14 cellular contexts compared by ENCODE assay signal in genomic region chr7:128005759-128006159, GRCh38. TPM values are rescaled to one million over a fixed set of nuclear protein-coding genes. Genes with fewer than 3 reads are reported as not detected.
DNase-seq lines count a peak whose midpoint lies in the region; ATAC-seq and TF ChIP-seq lines count a peak whose summit lies in the region.
"Had no signal": no experiment of that assay in that cellular context is flagged by ENCODE, and none has a peak within 500 bp of the region (broad histone marks: within the 10 kb centered on the region; RNA-seq: fewer than 3 reads in every experiment).

No MANE protein-coding gene starts in this region.

- H3K9me2 ChIP-seq in hepatocyte (replicated peaks; ENCODE audit: insufficient read depth) = no peaks in the 10 kb centered on the region

- TF ChIP-seq CTCF in cardiac muscle cell (IDR thresholded peaks at IDR 0.05; ENCODE audit: low read depth, low read length) = no peak
- no peak for TF ChIP-seq CTCF in hepatocyte (IDR thresholded peaks at IDR 0.05; ENCODE audit: poor library complexity)
- no peak for TF ChIP-seq CTCF in neural crest cell (conservative IDR thresholded peaks at IDR 0.05)
- TF ChIP-seq CTCF in CD8-positive, alpha-beta T cell (IDR thresholded peaks at IDR 0.05) = no peak
- TF ChIP-seq CTCF in dorsolateral prefrontal cortex (IDR thresholded peaks at IDR 0.05 in 54 of 56, conservative IDR thresholded peaks at IDR 0.05 in 2 of 56; ENCODE audit: low read depth in 1 of 56, partially characterized antibody in 56 of 56) = no peak
- TF ChIP-seq CTCF in HFFc6 (IDR thresholded peaks at IDR 0.05) = no peak

- peaks cover 15% of the 10 kb centered on the region for H3K79me2 ChIP-seq in hepatocyte

- no peak overlapping the region for H3K4me2 ChIP-seq in hepatocyte

- H3K36me3 Mint-ChIP-seq in neural crest cell (ENCODE audit: low read depth) (peaks cover 20% of the 10 kb centered on the region), HFFc6 (ENCODE audit: low read depth) (peaks cover 8% of the 10 kb centered on the region; the same call in 1 of the 2 replicates)
- H3K36me3 Mint-ChIP-seq in CD8-positive, alpha-beta T cell = peaks cover 23% of the 10 kb centered on the region

- H3K4me3 ChIP-seq in cardiac muscle cell (no peak overlapping the region), right cardiac atrium (ENCODE audit: low read length) (no peak overlapping the region), hepatocyte (no peak overlapping the region), dorsolateral prefrontal cortex (no peak overlapping the region)
- H3K4me3 ChIP-seq in CD8-positive, alpha-beta T cell (ENCODE audit: low read depth, low read length) = no peak overlapping the region
- H3K4me3 ChIP-seq: MG63 had no signal

- no peaks in the 10 kb centered on the region for H3K27me3 Mint-ChIP-seq in neural crest cell (ENCODE audit: low read depth)
- no peaks in the 10 kb centered on the region for H3K27me3 Mint-ChIP-seq in CD8-positive, alpha-beta T cell (ENCODE audit: low read depth)
- H3K27me3 Mint-ChIP-seq in HFFc6 (ENCODE audit: insufficient read depth) = no peaks in the 10 kb centered on the region; the same call in 1 of the 2 replicates

- peak overlapping the region; percentile 20 for H3K27ac ChIP-seq in cardiac muscle cell
- H3K27ac ChIP-seq in right cardiac atrium (ENCODE audit: low read length) = no peak overlapping the region
- peak overlapping the region; percentile 57 for H3K27ac ChIP-seq in hepatocyte
- H3K27ac ChIP-seq in CD8-positive, alpha-beta T cell (ENCODE audit: low read depth, low read length) = no peak overlapping the region
- peak overlapping the region in 19 of 59 donors; percentile 9 to 81 (median 29) for H3K27ac ChIP-seq in dorsolateral prefrontal cortex

- CTCF ChIA-PET in CD8-positive, alpha-beta T cell (lab: Charles Lee) = interaction anchor here (1.2 kb wide), 1 partner anchor 203 kb away, joined by 4 read pairs; no protein-coding TSS in a partner anchor

- DNase-seq in cardiac muscle cell (ENCODE audit: low read depth in 1 of 2, low spot score in 1 of 2) (peak in 1 of 2 donors; percentile 63), right cardiac atrium (no peak), hepatocyte (ENCODE audit: low spot score) (no peak), neural crest cell (ENCODE audit: low read depth, low spot score) (no peak), dorsolateral prefrontal cortex (no peak), HFFc6 (no peak)
- DNase-seq in CD8-positive, alpha-beta T cell = no peak
- DNase-seq: 8988T, BE2C, MG63, NCI-H1694 had no signal

- POLR2A ChIA-PET in CD8-positive, alpha-beta T cell (lab: Charles Lee) = no interaction called here

- no peak for ATAC-seq in right cardiac atrium
- ATAC-seq in CD8-positive, alpha-beta T cell = no peak
- ATAC-seq in GM18519 (IDR thresholded peaks at IDR 0.05; ENCODE audit: low FRiP score, unreplicated experiment) = no peak
- ATAC-seq: Panc1, SK-N-SH treated with all-trans-retinoic acid at 6 μM for 48 hours had no signal

- H3K9me3 ChIP-seq in cardiac muscle cell (ENCODE audit: low read depth) (no peaks in the 10 kb centered on the region), right cardiac atrium (ENCODE audit: control insufficient read depth, low read length) (no peaks in the 10 kb centered on the region), hepatocyte (ENCODE audit: low read depth) (no peaks in the 10 kb centered on the region)
- no peaks in the 10 kb centered on the region for H3K9me3 ChIP-seq in CD8-positive, alpha-beta T cell (ENCODE audit: low read length)
- H3K9me3 ChIP-seq: BE2C, MG63 had no signal

- no peak overlapping the region for H2AFZ ChIP-seq in hepatocyte

- intact Hi-C loops in right cardiac atrium (cut with DNase I) (no loop called here), dorsolateral prefrontal cortex (cut with DNase I) (no loop called here)
- intact Hi-C loops in CD8-positive, alpha-beta T cell (cut with DNase I, micrococcal nuclease) = no loop called here

- no peaks in the 10 kb centered on the region for H3K36me3 ChIP-seq in cardiac muscle cell
- H3K36me3 ChIP-seq in hepatocyte (replicated peaks; ENCODE audit: insufficient read depth, low read depth) = no peaks in the 10 kb centered on the region
- H3K36me3 ChIP-seq in CD8-positive, alpha-beta T cell (ENCODE audit: insufficient read depth, low read length) = no peaks in the 10 kb centered on the region
- H3K36me3 ChIP-seq: BE2C, MG63 had no signal

- 76% methylated on average over 3 of the region's 3 CpGs for WGBS in right cardiac atrium
- WGBS in hepatocyte (ENCODE audit: low lambda C conversion rate, missing lambda C conversion rate) = 42% methylated on average over 3 of the region's 3 CpGs

- H3K4me1 Mint-ChIP-seq in neural crest cell = peaks cover 36% of the 10 kb centered on the region
- peaks cover 23% of the 10 kb centered on the region for H3K4me1 Mint-ChIP-seq in CD8-positive, alpha-beta T cell (ENCODE audit: low read depth)
- no peaks in the 10 kb centered on the region; the same call in 1 of the 2 replicates for H3K4me1 Mint-ChIP-seq in HFFc6 (ENCODE audit: low read depth)

- H3K4me3 Mint-ChIP-seq in neural crest cell (peak overlapping the region; percentile 61), HFFc6 (no peak overlapping the region)
- H3K4me3 Mint-ChIP-seq in CD8-positive, alpha-beta T cell = no peak overlapping the region

- peak overlapping the region; percentile 66 for H3K27ac Mint-ChIP-seq in neural crest cell (ENCODE audit: unreplicated experiment)
- no peak overlapping the region for H3K27ac Mint-ChIP-seq in CD8-positive, alpha-beta T cell
- H3K27ac Mint-ChIP-seq in HFFc6 = no peak overlapping the region

- H3K4me1 ChIP-seq in cardiac muscle cell (ENCODE audit: low read depth) (peaks cover 67% of the 10 kb centered on the region), right cardiac atrium (ENCODE audit: control insufficient read depth, insufficient read depth, low read length) (peaks cover 13% of the 10 kb centered on the region), hepatocyte (ENCODE audit: insufficient read depth) (peaks cover 14% of the 10 kb centered on the region)
- H3K4me1 ChIP-seq in CD8-positive, alpha-beta T cell (ENCODE audit: insufficient read depth, low read length) = peaks cover 10% of the 10 kb centered on the region
- H3K4me1 ChIP-seq: BE2C had no signal

- H4K20me1 ChIP-seq in hepatocyte (ENCODE audit: insufficient read depth, poor library complexity, severe bottlenecking) = no peaks in the 10 kb centered on the region

- H3K27me3 ChIP-seq in cardiac muscle cell (no peaks in the 10 kb centered on the region), right cardiac atrium (ENCODE audit: control insufficient read depth, insufficient read depth) (no peaks in the 10 kb centered on the region), hepatocyte (no peaks in the 10 kb centered on the region), dorsolateral prefrontal cortex (no peaks in the 10 kb centered on the region)
- no peaks in the 10 kb centered on the region for H3K27me3 ChIP-seq in CD8-positive, alpha-beta T cell (ENCODE audit: insufficient read depth, low read length)
- H3K27me3 ChIP-seq: BE2C, MG63 had no signal

- H3K9me3 Mint-ChIP-seq in neural crest cell (no peaks in the 10 kb centered on the region), HFFc6 (no peaks in the 10 kb centered on the region)
- no peaks in the 10 kb centered on the region for H3K9me3 Mint-ChIP-seq in CD8-positive, alpha-beta T cell

RNA-seq across cellular contexts. Expression of gene LRRC4, which starts 25.5 kb away (rescaled TPM):
- total RNA-seq in cardiac muscle cell (8.3 and 9.3 TPM in 2 replicates), right cardiac atrium (10 to 100 TPM in 1 of 4 donors, 1 to 10 TPM in 3; 3.5 to 13.8 (median 6.2) TPM), hepatocyte (15.1 TPM in 2 replicates), neural crest cell (67.5 and 67.6 TPM in 2 replicates), dorsolateral prefrontal cortex (100 to 1,000 TPM in 88 of 120 experiments, 10 to 100 TPM in 32; 44.8 to 204 (median 116) TPM)
- polyA plus RNA-seq in cardiac muscle cell (2.9 TPM in 2 replicates), right cardiac atrium (4.4 TPM), hepatocyte (3.5 and 3.9 TPM in 2 replicates)
- total RNA-seq in CD8-positive, alpha-beta T cell = 1 to 10 TPM; 1.2 to 1.5 TPM
- 1 to 10 TPM; 1.1 to 2.3 (median 1.5) TPM for total RNA-seq in HFFc6 (2021; fragmentation: NEBNext Ultra II Directional; extraction: Animal tissue kit (Norgen Biotek cat#: 25700))

Comparison
In these comparisons a context has a peak if more than half of its experiments do, and no peak if none do; other contexts are left out.
1. H3K27ac ChIP-seq: peak in cardiac muscle cell (single experiment) and hepatocyte (single experiment); none in right cardiac atrium (single experiment) and CD8-positive, alpha-beta T cell (single experiment).